ENCODE assay signal across 29 cellular contexts in genomic region chr10:33401300-33401699, GRCh38.
"Had no signal": no experiment of that assay in that cellular context is flagged by ENCODE, and none has a peak within 500 bp of the region (broad histone marks: within the 10 kb centered on the region; RNA-seq: fewer than 3 reads in every experiment).

No MANE protein-coding gene starts in this region.

- H3K4me1 ChIP-seq: pancreas, psoas muscle, spleen, suprapubic skin, testis, tibial artery, transverse colon, upper lobe of right lung, uterus had no signal

- FAIRE-seq: pancreas had no signal

- DNase-seq: naive thymus-derived CD8-positive, alpha-beta T cell; nephron progenitor cell; nucleus accumbens; pancreas; posterior cingulate gyrus; psoas muscle; right cardiac atrium; spleen; stimulated activated CD4-positive, alpha-beta T cell treated with anti-CD3 and anti-CD28 coated beads, Interleukin-12 subunit alpha, Interleukin-12 subunit beta, amount 100 ng/mL, for 4 hours; stimulated activated CD4-positive, alpha-beta T cell treated with anti-CD3 and anti-CD28 coated beads, Interleukin-1b, Interleukin-23, amount 100 ng/mL, for 48 hours; stimulated activated CD4-positive, alpha-beta T cell treated with anti-CD3 and anti-CD28 coated beads, Interleukin-4, amount 100 ng/mL, for 1 hour; stimulated activated CD4-positive, alpha-beta T cell treated with anti-CD3 and anti-CD28 coated beads, Interleukin-4, amount 100 ng/mL, for 4 hours; stimulated activated CD8-positive, alpha-beta memory T cell treated with anti-CD3 and anti-CD28 coated beads, Interleukin-4, amount 100 ng/mL, for 48 hours; stimulated activated naive CD4-positive, alpha-beta T cell; stimulated activated naive CD8-positive, alpha-beta T cell treated with anti-CD3 and anti-CD28 coated beads, Interleukin-15, amount 100 ng/mL, for 72 hours; stimulated activated naive CD8-positive, alpha-beta T cell treated with anti-CD3 and anti-CD28 coated beads, Interleukin-15, Interleukin-2, amounts not matched to agents 100 U/mL and 50 U/mL, for 24 hours; substantia nigra; testis; tibial artery; transverse colon; upper lobe of right lung; uterus had no signal

- H3K9me3 ChIP-seq: neutrophil, pancreas, suprapubic skin, testis, transverse colon, uterus had no signal

- H3K36me3 ChIP-seq: neutrophil, pancreas, spleen, suprapubic skin, tibial artery, transverse colon, upper lobe of right lung, uterus had no signal

- H3K4me2 ChIP-seq: smooth muscle cell had no signal

- H3K4me3 ChIP-seq: pancreas, psoas muscle, skin epidermis, smooth muscle cell, spleen, suprapubic skin, testis, tibial artery, transverse colon, upper lobe of right lung, uterus had no signal

- H3K27me3 ChIP-seq: neutrophil, pancreas, spleen, suprapubic skin, testis, tibial artery, upper lobe of right lung, uterus had no signal

- ATAC-seq: naive thymus-derived CD8-positive, alpha-beta T cell; natural killer cell treated with Interleukin-12 subunit alpha and Interleukin-12 subunit beta and Interleukin-15 and Interleukin-18, amount 100 ng/mL, for 72 hours; pancreas; psoas muscle; right cardiac atrium; sciatic nerve; stimulated activated memory B cell treated with anti-CD40 and anti-IgM and Interleukin-4, amounts not matched to agents 10 μg/mL and 1 μg/mL and 100 μg/mL, for 72 hours; stimulated activated naive CD8-positive, alpha-beta T cell treated with anti-CD3 and anti-CD28 coated beads, Interleukin-15, amount 100 ng/mL, for 72 hours; stimulated activated naive CD8-positive, alpha-beta T cell treated with anti-CD3 and anti-CD28 coated beads, Interleukin-15, Interleukin-2, amounts not matched to agents 100 U/mL and 50 U/mL, for 24 hours; upper lobe of right lung had no signal

- H3K27ac ChIP-seq: neutrophil, pancreas, psoas muscle, skin epidermis, spleen, suprapubic skin, testis, tibial artery, transverse colon, upper lobe of right lung, uterus had no signal
